In genomic region chr2:159921752-159922404, GRCh38 we compare ENCODE assay signal across 9 cellular contexts. TPM values are rescaled to one million over a fixed set of nuclear protein-coding genes. Genes with fewer than 3 reads are reported as not detected.
DNase-seq lines count a peak whose midpoint lies in the region; ATAC-seq and TF ChIP-seq lines count a peak whose summit lies in the region.
"Had no signal": no experiment of that assay in that cellular context is flagged by ENCODE, and none has a peak within 500 bp of the region (broad histone marks: within the 10 kb centered on the region; RNA-seq: fewer than 3 reads in every experiment).

No MANE protein-coding gene starts in this region.

- H3K27me3 ChIP-seq in HUES6 (ENCODE audit: control insufficient read depth, insufficient read depth, low read length): 0 out of 2 replicates have a peak, but pooled peaks cover 2% of the 10 kb centered on the region
- no peaks in the 10 kb centered on the region for H3K27me3 ChIP-seq in mammary epithelial cell (ENCODE audit: insufficient read depth, low read length)

- H3K9me3 ChIP-seq in HUES6 (ENCODE audit: control insufficient read depth, insufficient read depth, low read depth, low read length) (no peaks in the 10 kb centered on the region), mammary epithelial cell (replicated peaks; ENCODE audit: insufficient read depth, low read length) (no peaks in the 10 kb centered on the region)

- no peaks in the 10 kb centered on the region for H4K20me1 ChIP-seq in mammary epithelial cell (ENCODE audit: insufficient read depth, low read length)

- H3K79me2 ChIP-seq in mammary epithelial cell (ENCODE audit: insufficient read depth, low read length): no peaks in the 10 kb centered on the region

- H3K36me3 ChIP-seq in HUES6 (ENCODE audit: control insufficient read depth, insufficient read depth, low read length): no peaks in the 10 kb centered on the region
- no peaks in the 10 kb centered on the region for H3K36me3 ChIP-seq in mammary epithelial cell (ENCODE audit: insufficient read depth, low read length)

- ATAC-seq in GM21529 (IDR thresholded peaks at IDR 0.05; ENCODE audit: unreplicated experiment) (peak; percentile 92), left colon (peak; percentile 98)

- peak overlapping the region; percentile 35 for H2AFZ ChIP-seq in mammary epithelial cell (ENCODE audit: low read depth, low read length)

- BruUV-seq in mammary epithelial cell (replicated peaks; lab: Mats Ljungman, UMichigan): no TSS peak

- peak; percentile 93 for DNase-seq in ELF-1 (ENCODE audit: low read depth, low spot score)
- peak; percentile 55 for DNase-seq in UCSD-AML1 (lab: John Stamatoyannopoulos, UW; ENCODE audit: unreplicated experiment)
- peak; percentile 12 for DNase-seq in mammary epithelial cell
- DNase-seq in left colon: peak; percentile 67 to 90
- peak; percentile 75 to 82 (median 77) for DNase-seq in stimulated activated CD4-positive, alpha-beta T cell treated with anti-CD3 and anti-CD28 coated beads, TNF-alpha, amount 100 ng/mL, for 48 hours (ENCODE audit: low read depth in 3 of 3)
- no peak for DNase-seq in NCI-H1092 treated with DMSO at 0.1 percent for 48 hours (lab: John Stamatoyannopoulos, UW)

- in situ Hi-C loops in mammary epithelial cell (cut with MboI; ENCODE audit: low sequenced_read_pairs in 2 of 2): no loop called here

- H3K9ac ChIP-seq in HUES6 (ENCODE audit: low read length): no peak overlapping the region
- H3K9ac ChIP-seq in mammary epithelial cell (ENCODE audit: insufficient read depth, low read length): no peak overlapping the region

- dilution Hi-C loops in mammary epithelial cell (cut with HindIII; ENCODE audit: low sequenced_read_pairs): no loop called here

- H3K27ac ChIP-seq in HUES6 (ENCODE audit: low read depth, low read length) (no peak overlapping the region), mammary epithelial cell (ENCODE audit: insufficient read depth, low read depth, low read length) (no peak overlapping the region)
- H3K27ac ChIP-seq: epithelial cell of prostate had no signal

- TF ChIP-seq CTCF in mammary epithelial cell (conservative IDR thresholded peaks at IDR 0.05 in 1 of 2, IDR thresholded peaks at IDR 0.05 in 1 of 2; ENCODE audit: extremely low read depth in 1 of 2, insufficient read depth in 1 of 2, low read depth in 1 of 2, low read length in 2 of 2): peak; percentile 64 to 82

- CTCF ChIA-PET in mammary epithelial cell (lab: Charles Lee; ENCODE audit: low non-redundant PET): no interaction called here

- no peak overlapping the region for H3K4me2 ChIP-seq in mammary epithelial cell (ENCODE audit: insufficient read depth, low read depth, low read length)

- intact Hi-C loops in mammary epithelial cell (cut with micrococcal nuclease): no loop called here
- intact Hi-C loops in left colon (cut with DNase I, micrococcal nuclease): no loop called here

- peaks cover 2% of the 10 kb centered on the region; the same call in 1 of the 2 replicates for H3K4me1 ChIP-seq in HUES6 (ENCODE audit: control insufficient read depth, insufficient read depth, low read length)
- peaks cover 13% of the 10 kb centered on the region for H3K4me1 ChIP-seq in mammary epithelial cell (ENCODE audit: insufficient read depth, low read length)

- H3K4me3 ChIP-seq in HUES6 (ENCODE audit: low read depth, low read length): peak overlapping the region; percentile 32
- H3K4me3 ChIP-seq in mammary epithelial cell (replicated peaks in 1 of 3; ENCODE audit: insufficient read depth in 1 of 3, low read depth in 2 of 3, low read length in 3 of 3): no peak overlapping the region

- 42% methylated on average over 10 of the region's 17 CpGs for WGBS in mammary epithelial cell (ENCODE audit: low coverage, missing lambda C conversion rate)

RNA-seq across cellular contexts. Expression of gene LY75, which starts 17.3 kb away (rescaled TPM):
- total RNA-seq in mammary epithelial cell (10 to 100 TPM in 1 of 2 donors, 1 to 10 TPM in 1; 5.1 to 68.3 TPM), left colon (10 to 100 TPM; 34.9 to 55.9 TPM)
- polyA plus RNA-seq in mammary epithelial cell: 4.3 TPM
- polyA minus RNA-seq in mammary epithelial cell: 4.6 TPM
